Comparison of ENCODE assay signal across 12 cellular contexts in the genomic region with DNA sequence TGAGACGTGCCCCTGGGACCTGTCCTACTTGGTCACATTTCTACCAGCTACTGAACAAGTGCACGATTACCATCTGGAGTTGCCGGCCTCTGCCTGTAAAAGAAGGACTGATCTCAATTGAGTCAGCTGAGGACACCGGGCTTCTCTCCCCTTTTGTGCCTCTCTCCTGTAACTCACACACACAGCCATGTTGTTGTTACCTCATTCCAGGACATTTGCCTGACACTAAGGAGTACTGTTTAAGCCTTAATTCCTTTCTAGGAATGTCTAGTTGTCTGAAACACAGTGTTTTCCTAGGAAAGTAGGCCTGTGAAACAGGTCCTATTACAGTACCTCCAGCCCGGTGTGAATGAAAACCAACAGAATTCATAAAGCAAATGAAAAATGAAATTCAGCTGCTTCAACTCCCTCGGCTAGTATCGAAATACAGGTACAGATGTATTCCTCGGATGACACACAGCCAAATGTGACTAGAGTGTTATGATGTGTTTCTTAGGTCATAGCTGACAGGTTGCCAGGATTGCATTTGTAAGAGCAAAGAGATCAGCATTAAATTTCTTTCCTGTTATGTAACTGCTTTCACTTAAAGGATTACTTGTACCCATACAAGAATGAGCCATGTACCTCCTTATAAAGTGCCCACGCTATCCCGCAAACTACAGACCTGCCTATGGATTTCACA.
DNase-seq lines count a peak whose midpoint lies in the region; ATAC-seq, FAIRE-seq and TF ChIP-seq lines count a peak whose summit lies in the region.
"Had no signal": no experiment of that assay in that cellular context is flagged by ENCODE, and none has a peak within 500 bp of the region (broad histone marks: within the 10 kb centered on the region; RNA-seq: fewer than 3 reads in every experiment).

No MANE protein-coding gene starts in this region.

- H4K20me1 ChIP-seq in keratinocyte (ENCODE audit: control insufficient read depth, extremely low read depth, insufficient read depth, low read length) = no peaks in the 10 kb centered on the region

- TF ChIP-seq CTCF in AG04449 (IDR thresholded peaks at IDR 0.05; ENCODE audit: insufficient read depth, low read length, missing control alignments) (no peak), astrocyte of the spinal cord (IDR thresholded peaks at IDR 0.05; ENCODE audit: low read depth, low read length) (no peak), keratinocyte (optimal IDR thresholded peaks at IDR 0.05 in 1 of 3, IDR thresholded peaks at IDR 0.05 in 1 of 3, conservative IDR thresholded peaks at IDR 0.05 in 1 of 3; ENCODE audit: extremely low read depth in 1 of 3, insufficient read depth in 2 of 3, low read length in 3 of 3) (no peak)

- peaks cover 6% of the 10 kb centered on the region for H3K4me1 ChIP-seq in keratinocyte (ENCODE audit: control insufficient read depth, extremely low read depth, insufficient read depth, low read length)

- no peaks in the 10 kb centered on the region for H3K9me1 ChIP-seq in keratinocyte (ENCODE audit: control insufficient read depth, extremely low read depth, insufficient read depth, low read length)

- CTCF ChIA-PET in AG04449 (lab: Yijun Ruan, JAX) = no interaction called here

- ATAC-seq in HG03571 (IDR thresholded peaks at IDR 0.05; ENCODE audit: unreplicated experiment) (no peak), HG02678 (IDR thresholded peaks at IDR 0.05; ENCODE audit: unreplicated experiment) (no peak)
- ATAC-seq: stimulated activated naive CD8-positive, alpha-beta T cell treated with anti-CD3 and anti-CD28 coated beads, Interleukin-15, amount 100 ng/mL, for 72 hours had no signal

- DNase-seq in AG04449 (ENCODE audit: low read depth, low spot score) (peak; percentile 24), HS-5 (ENCODE audit: low read depth) (peak; percentile 41), astrocyte of the spinal cord (ENCODE audit: low read depth, low spot score) (peak; percentile 71), keratinocyte (ENCODE audit: low read depth, low spot score) (peak; percentile 5), SKM-1 (lab: John Stamatoyannopoulos, UW; ENCODE audit: unreplicated experiment) (no peak), GM19240 (ENCODE audit: insufficient read length, low spot score) (no peak)
- DNase-seq: NCI-H1105; NCI-H748 treated with DMSO at 0.1 percent for 48 hours; stimulated activated naive CD8-positive, alpha-beta T cell treated with anti-CD3 and anti-CD28 coated beads, Interleukin-15, amount 100 ng/mL, for 72 hours had no signal

- peaks cover 3% of the 10 kb centered on the region for H3K9me3 ChIP-seq in keratinocyte (ENCODE audit: control insufficient read depth, low read depth, low read length)

- no peaks in the 10 kb centered on the region for H3K27me3 ChIP-seq in keratinocyte (ENCODE audit: control insufficient read depth, extremely low read depth, insufficient read depth, low read length)

- H3K9ac ChIP-seq in keratinocyte (ENCODE audit: control insufficient read depth, extremely low read depth, insufficient read depth, low read length) = no peak overlapping the region

- H3K4me3 ChIP-seq in AG04449 (ENCODE audit: low read depth, low read length) = no peak overlapping the region
- H3K4me3 ChIP-seq in astrocyte of the spinal cord (ENCODE audit: low read depth, low read length) = no peak overlapping the region
- no peak overlapping the region for H3K4me3 ChIP-seq in keratinocyte (ENCODE audit: control insufficient read depth in 2 of 3, extremely low read depth in 1 of 3, insufficient read depth in 2 of 3, low read depth in 1 of 3, low read length in 3 of 3)

- no peak overlapping the region for H3K4me2 ChIP-seq in keratinocyte (ENCODE audit: control insufficient read depth, extremely low read depth, insufficient read depth, low read depth, low read length)

- FAIRE-seq in keratinocyte (lab: Jason Lieb, UNC) = no peak

- POLR2A ChIA-PET in AG04449 (lab: Yijun Ruan, JAX) = no interaction called here

- dilution Hi-C loops in keratinocyte (cut with MboI; ENCODE audit: extremely low pct_ligation_motif_present, low sequenced_read_pairs) = no loop called here

- no peak overlapping the region for H3K27ac ChIP-seq in keratinocyte (ENCODE audit: control insufficient read depth, insufficient read depth, low read length)
- H3K27ac ChIP-seq: C4-2B had no signal

- in situ Hi-C loops in astrocyte of the spinal cord (cut with HindIII; ENCODE audit: low sequenced_read_pairs) = no loop called here

- H3K79me2 ChIP-seq in keratinocyte (ENCODE audit: control insufficient read depth, insufficient read depth, low read length) = no peaks in the 10 kb centered on the region

- no peaks in the 10 kb centered on the region for H3K36me3 ChIP-seq in keratinocyte (ENCODE audit: control insufficient read depth in 2 of 2, extremely low read depth in 1 of 2, insufficient read depth in 2 of 2, low read length in 2 of 2)

- H2AFZ ChIP-seq in keratinocyte (ENCODE audit: control insufficient read depth, low read length) = no peak overlapping the region

Comparison
In these comparisons a context has a peak if more than half of its experiments do, and no peak if none do; other contexts are left out.
1. DNase-seq: peak in AG04449 (single experiment), HS-5 (single experiment), astrocyte of the spinal cord (single experiment) and keratinocyte (single experiment); none in SKM-1 (single experiment) and GM19240 (single experiment).